32 cellular contexts compared by ENCODE assay signal in the genomic region with DNA sequence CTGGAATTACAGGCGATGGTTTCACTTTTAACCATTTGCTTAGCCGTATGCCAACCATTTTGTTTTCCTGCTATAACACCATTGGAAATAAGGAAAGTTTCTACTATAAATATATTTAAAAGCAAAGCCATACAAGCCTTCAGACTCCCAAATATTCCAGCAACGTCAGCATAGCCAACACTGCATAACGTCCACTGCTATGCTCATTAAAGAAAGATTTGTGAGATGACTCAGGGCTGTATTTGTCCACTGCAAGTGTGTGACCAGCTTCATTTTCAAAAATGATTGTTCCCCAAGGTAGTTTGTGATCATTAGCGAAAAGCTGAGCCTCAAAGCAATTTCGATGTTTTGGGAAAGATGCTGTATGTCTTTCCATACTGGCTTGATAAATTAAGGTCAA. TPM values are rescaled to one million over a fixed set of nuclear protein-coding genes. Genes with fewer than 3 reads are reported as not detected.
"Had no signal": no experiment of that assay in that cellular context is flagged by ENCODE, and none has a peak within 500 bp of the region (broad histone marks: within the 10 kb centered on the region; RNA-seq: fewer than 3 reads in every experiment).

No MANE protein-coding gene starts in this region.

- H3K27me3 ChIP-seq: hepatocyte, ovary, right atrium auricular region, right lobe of liver, uterus had no signal

- ATAC-seq: mucosa of descending colon; naive thymus-derived CD4-positive, alpha-beta T cell; natural killer cell treated with Interleukin-12 subunit alpha and Interleukin-12 subunit beta and Interleukin-15 and Interleukin-18, amount 100 ng/mL, for 72 hours; right lobe of liver; stimulated activated effector memory CD8-positive, alpha-beta T cell treated with anti-CD3 and anti-CD28 coated beads, Interleukin-12 subunit alpha, Interleukin-12 subunit beta, amount 100 ng/mL, for 72 hours; stimulated activated naive CD8-positive, alpha-beta T cell treated with anti-CD3 and anti-CD28 coated beads, Interleukin-15, amount 100 ng/mL, for 72 hours had no signal

- H3K9me3 Mint-ChIP-seq: naive thymus-derived CD4-positive, alpha-beta T cell; natural killer cell treated with Interleukin-12 subunit alpha and Interleukin-12 subunit beta and Interleukin-15 and Interleukin-18, amount 100 ng/mL, for 72 hours; stimulated activated effector memory CD8-positive, alpha-beta T cell treated with anti-CD3 and anti-CD28 coated beads, Interleukin-12 subunit alpha, Interleukin-12 subunit beta, amount 100 ng/mL, for 72 hours; stimulated activated naive CD8-positive, alpha-beta T cell treated with anti-CD3 and anti-CD28 coated beads, Interleukin-15, amount 100 ng/mL, for 72 hours; type B pancreatic cell had no signal

- H3K27ac Mint-ChIP-seq: naive thymus-derived CD4-positive, alpha-beta T cell; natural killer cell treated with Interleukin-12 subunit alpha and Interleukin-12 subunit beta and Interleukin-15 and Interleukin-18, amount 100 ng/mL, for 72 hours; progenitor cell of endocrine pancreas; stimulated activated effector memory CD8-positive, alpha-beta T cell treated with anti-CD3 and anti-CD28 coated beads, Interleukin-12 subunit alpha, Interleukin-12 subunit beta, amount 100 ng/mL, for 72 hours; stimulated activated naive CD8-positive, alpha-beta T cell treated with anti-CD3 and anti-CD28 coated beads, Interleukin-15, amount 100 ng/mL, for 72 hours; type B pancreatic cell had no signal

- H3K4me3 Mint-ChIP-seq: naive thymus-derived CD4-positive, alpha-beta T cell; natural killer cell treated with Interleukin-12 subunit alpha and Interleukin-12 subunit beta and Interleukin-15 and Interleukin-18, amount 100 ng/mL, for 72 hours; stimulated activated effector memory CD8-positive, alpha-beta T cell treated with anti-CD3 and anti-CD28 coated beads, Interleukin-12 subunit alpha, Interleukin-12 subunit beta, amount 100 ng/mL, for 72 hours; stimulated activated naive CD8-positive, alpha-beta T cell treated with anti-CD3 and anti-CD28 coated beads, Interleukin-15, amount 100 ng/mL, for 72 hours; type B pancreatic cell had no signal

- H3K27ac ChIP-seq: hepatocyte, left ventricle myocardium inferior, ovary, right atrium auricular region, right lobe of liver, spleen, tibial nerve, uterus had no signal

- H3K4me1 ChIP-seq: left ventricle myocardium inferior, right atrium auricular region, right lobe of liver, spleen, tibial nerve, uterus had no signal

- H2AFZ ChIP-seq: hepatocyte had no signal

- H3K79me2 ChIP-seq: hepatocyte had no signal

- H3K4me3 ChIP-seq: hepatocyte, left ventricle myocardium inferior, lung, mucosa of descending colon, ovary, right atrium auricular region, right lobe of liver, spleen, tibial nerve, uterus had no signal

- H3K36me3 ChIP-seq: left ventricle myocardium inferior, ovary, right atrium auricular region, right lobe of liver, spleen, tibial nerve, uterus had no signal

- H3K9me3 ChIP-seq: left ventricle myocardium inferior, mucosa of descending colon, ovary, right atrium auricular region, right lobe of liver, spleen, tibial nerve, uterus had no signal

- H3K4me2 ChIP-seq: hepatocyte had no signal

- DNase-seq: islet precursor cell; left ventricle myocardium inferior; midbrain; mucosa of descending colon; naive thymus-derived CD4-positive, alpha-beta T cell; ovary; right lobe of liver; small intestine; spleen; stimulated activated CD4-positive, alpha-beta T cell treated with anti-CD3 and anti-CD28 coated beads, Interleukin-4, amount 100 ng/mL, for 24 hours; stimulated activated naive CD4-positive, alpha-beta T cell treated with Interleukin-2 at 50 U/mL for 16 hours; stimulated activated naive CD8-positive, alpha-beta T cell treated with anti-CD3 and anti-CD28 coated beads, Interleukin-15, amount 100 ng/mL, for 72 hours; substantia nigra; uterus had no signal

- H3K36me3 Mint-ChIP-seq: naive thymus-derived CD4-positive, alpha-beta T cell; natural killer cell treated with Interleukin-12 subunit alpha and Interleukin-12 subunit beta and Interleukin-15 and Interleukin-18, amount 100 ng/mL, for 72 hours; stimulated activated effector memory CD8-positive, alpha-beta T cell treated with anti-CD3 and anti-CD28 coated beads, Interleukin-12 subunit alpha, Interleukin-12 subunit beta, amount 100 ng/mL, for 72 hours; type B pancreatic cell had no signal

- H3K4me1 Mint-ChIP-seq: naive thymus-derived CD4-positive, alpha-beta T cell; stimulated activated effector memory CD8-positive, alpha-beta T cell treated with anti-CD3 and anti-CD28 coated beads, Interleukin-12 subunit alpha, Interleukin-12 subunit beta, amount 100 ng/mL, for 72 hours; stimulated activated naive CD8-positive, alpha-beta T cell treated with anti-CD3 and anti-CD28 coated beads, Interleukin-15, amount 100 ng/mL, for 72 hours had no signal

- FAIRE-seq: small intestine had no signal

RNA-seq across cellular contexts. Expression of a gene that starts 14.9 kb away (rescaled TPM):
- total RNA-seq: hepatocyte; kidney epithelial cell; left ventricle myocardium inferior; lower leg skin; lung; mesenteric fat pad; mucosa of descending colon; myocyte; naive thymus-derived CD4-positive, alpha-beta T cell; natural killer cell treated with Interleukin-12 subunit alpha and Interleukin-12 subunit beta and Interleukin-15 and Interleukin-18, amount 100 ng/mL, for 72 hours; omental fat pad; ovary; progenitor cell of endocrine pancreas; pulmonary artery endothelial cell; renal cortical epithelial cell; right atrium auricular region; right lobe of liver; spleen; temporal lobe; tibial nerve; ureter; uterus had no signal
- polyA plus RNA-seq: hepatocyte; lung; naive thymus-derived CD4-positive, alpha-beta T cell; neural cell; ovary; small intestine; spleen had no signal
